ENCODE assay signal across 8 cellular contexts in genomic region chr9:78369644-78370219, GRCh38.
A peak's percentile ranks its signal among the peaks of the same experiment; 100 is the strongest.
DNase-seq lines count a peak whose midpoint lies in the region; ATAC-seq, FAIRE-seq and TF ChIP-seq lines count a peak whose summit lies in the region.

No MANE protein-coding gene starts in this region.

- no peaks in the 10 kb centered on the region for H3K79me2 ChIP-seq in astrocyte (ENCODE audit: insufficient read depth, low read length)

- intact Hi-C loops in gastrocnemius medialis (cut with DNase I; ENCODE audit: low total_unique reads) = loop anchor here (5.0 kb wide), 1 partner anchor 107 kb away; no protein-coding TSS in a partner anchor

- no peak for TF ChIP-seq POLR2A in gastrocnemius medialis (IDR thresholded peaks at IDR 0.05)

- no peak for FAIRE-seq in D721Med (lab: Jason Lieb, UNC)
- no peak for FAIRE-seq in astrocyte (lab: Jason Lieb, UNC)

- H2AFZ ChIP-seq in astrocyte (ENCODE audit: low read depth, low read length) = no peak overlapping the region

- no peak overlapping the region for H3K27ac ChIP-seq in astrocyte (ENCODE audit: low read depth, low read length)
- H3K27ac ChIP-seq in gastrocnemius medialis = no peak overlapping the region

- no peaks in the 10 kb centered on the region for H3K36me3 ChIP-seq in MG63
- no peaks in the 10 kb centered on the region for H3K36me3 ChIP-seq in astrocyte (ENCODE audit: insufficient read depth, low read length)
- no peaks in the 10 kb centered on the region for H3K36me3 ChIP-seq in gastrocnemius medialis

- H3K4me2 ChIP-seq in astrocyte (ENCODE audit: low read length) = no peak overlapping the region

- no peaks in the 10 kb centered on the region for H3K4me1 ChIP-seq in astrocyte (ENCODE audit: insufficient read depth, low read length)
- no peaks in the 10 kb centered on the region for H3K4me1 ChIP-seq in gastrocnemius medialis

- H3K27me3 ChIP-seq in MG63 (no peaks in the 10 kb centered on the region), astrocyte (ENCODE audit: insufficient read depth, low read length) (no peaks in the 10 kb centered on the region), gastrocnemius medialis (peaks cover 0 to 3% (median 0%) of the 10 kb centered on the region in 3 donors)

- no peaks in the 10 kb centered on the region for H4K20me1 ChIP-seq in astrocyte (ENCODE audit: insufficient read depth, low read length)

- H3K9ac ChIP-seq in astrocyte (ENCODE audit: low read length) = no peak overlapping the region

- H3K27ac Mint-ChIP-seq in astrocyte (ENCODE audit: unreplicated experiment) = no peak overlapping the region

- in situ Hi-C loops in gastrocnemius medialis (cut with MboI; ENCODE audit: low sequenced_read_pairs in 4 of 4) = loop anchor here in 1 of 4 donors (5.0 kb wide), 1 partner anchor 107 kb away; no protein-coding TSS in a partner anchor

- TF ChIP-seq CTCF in D721Med (IDR thresholded peaks at IDR 0.05; ENCODE audit: insufficient read depth, missing control alignments) (peak; percentile 77), astrocyte (IDR thresholded peaks at IDR 0.05; ENCODE audit: insufficient read depth, low read depth, low read length) (peak; percentile 85), gastrocnemius medialis (IDR thresholded peaks at IDR 0.05 in 4 of 5, conservative IDR thresholded peaks at IDR 0.05 in 1 of 5) (peak in 4 of 5 experiments; percentile 22 to 59 (median 42))

- no peaks in the 10 kb centered on the region for H3K27me3 Mint-ChIP-seq in astrocyte (ENCODE audit: low read depth, unreplicated experiment)

- H3K36me3 Mint-ChIP-seq in astrocyte (ENCODE audit: low read depth, unreplicated experiment) = no peaks in the 10 kb centered on the region

- H3K4me3 ChIP-seq in MG63 = no peak overlapping the region
- no peak overlapping the region for H3K4me3 ChIP-seq in astrocyte (ENCODE audit: insufficient read depth, low read depth, low read length)
- no peak overlapping the region for H3K4me3 ChIP-seq in gastrocnemius medialis

- ATAC-seq in GM21528 (IDR thresholded peaks at IDR 0.05; ENCODE audit: low FRiP score, unreplicated experiment) = peak; percentile 73
- no peak for ATAC-seq in gastrocnemius medialis
- no peak for ATAC-seq in GM21515 (IDR thresholded peaks at IDR 0.05; ENCODE audit: unreplicated experiment)

- DNase-seq in D721Med (ENCODE audit: insufficient read length, low spot score) (no peak), MG63 (peak; percentile 35), SW 1271 (lab: John Stamatoyannopoulos, UW) (peak; percentile 35 to 64), astrocyte (ENCODE audit: low read depth) (peak; percentile 36), hepatic stellate cell (ENCODE audit: low spot score) (peak; percentile 50), gastrocnemius medialis (no peak)

- H3K4me3 Mint-ChIP-seq in astrocyte (ENCODE audit: unreplicated experiment) = no peak overlapping the region

- peaks cover 2% of the 10 kb centered on the region for H3K4me1 Mint-ChIP-seq in astrocyte (ENCODE audit: low read depth, unreplicated experiment)

- H3K9me3 ChIP-seq in MG63 (no peaks in the 10 kb centered on the region), astrocyte (ENCODE audit: insufficient read depth, low read depth, low read length) (no peaks in the 10 kb centered on the region), gastrocnemius medialis (no peaks in the 10 kb centered on the region)

- H3K9me3 Mint-ChIP-seq in astrocyte (ENCODE audit: unreplicated experiment) = no peaks in the 10 kb centered on the region

Comparison
In these comparisons a context has a peak if more than half of its experiments do, and no peak if none do; other contexts are left out.
1. DNase-seq: peak in MG63 (single experiment), SW 1271 (2 of 2), astrocyte (single experiment) and hepatic stellate cell (single experiment); none in D721Med (single experiment) and gastrocnemius medialis (0 of 2).
2. Peak in every context shown above with its lines, with median percentiles within 50 percentile points of each other: CTCF ChIP-seq.